ENCODE assay signal across 2 cellular contexts in the genomic region with DNA sequence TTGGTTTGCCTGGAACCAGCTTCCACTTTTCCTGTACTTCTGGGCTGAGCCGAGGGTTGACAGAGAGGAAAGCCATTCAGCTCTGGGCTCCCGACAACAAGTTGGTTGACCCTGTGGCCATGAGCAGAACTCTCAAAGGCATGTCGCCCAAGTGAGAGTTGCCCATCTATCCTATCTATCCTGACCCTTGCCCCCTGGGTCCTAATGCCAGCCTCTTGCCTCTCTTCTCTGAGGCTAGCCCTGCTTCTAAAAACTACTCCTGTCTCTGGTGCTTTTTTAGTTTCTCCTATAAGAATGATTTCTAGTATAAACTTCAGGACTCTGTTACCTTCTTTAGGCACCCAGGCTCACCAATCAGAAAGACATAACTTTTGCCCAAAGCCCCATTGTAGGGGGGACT. TPM values are rescaled to one million over a fixed set of nuclear protein-coding genes. Genes with fewer than 3 reads are reported as not detected.
"Had no signal": no experiment of that assay in that cellular context is flagged by ENCODE, and none has a peak within 500 bp of the region (broad histone marks: within the 10 kb centered on the region; RNA-seq: fewer than 3 reads in every experiment).

No MANE protein-coding gene starts in this region.

RNA-seq across cellular contexts. Expression of gene DMRTA1, which starts 11.4 kb away (rescaled TPM):
- total RNA-seq: OCI-LY7, SK-MEL-5 had no signal
